ENCODE assay signal across 18 cellular contexts in the genomic region with DNA sequence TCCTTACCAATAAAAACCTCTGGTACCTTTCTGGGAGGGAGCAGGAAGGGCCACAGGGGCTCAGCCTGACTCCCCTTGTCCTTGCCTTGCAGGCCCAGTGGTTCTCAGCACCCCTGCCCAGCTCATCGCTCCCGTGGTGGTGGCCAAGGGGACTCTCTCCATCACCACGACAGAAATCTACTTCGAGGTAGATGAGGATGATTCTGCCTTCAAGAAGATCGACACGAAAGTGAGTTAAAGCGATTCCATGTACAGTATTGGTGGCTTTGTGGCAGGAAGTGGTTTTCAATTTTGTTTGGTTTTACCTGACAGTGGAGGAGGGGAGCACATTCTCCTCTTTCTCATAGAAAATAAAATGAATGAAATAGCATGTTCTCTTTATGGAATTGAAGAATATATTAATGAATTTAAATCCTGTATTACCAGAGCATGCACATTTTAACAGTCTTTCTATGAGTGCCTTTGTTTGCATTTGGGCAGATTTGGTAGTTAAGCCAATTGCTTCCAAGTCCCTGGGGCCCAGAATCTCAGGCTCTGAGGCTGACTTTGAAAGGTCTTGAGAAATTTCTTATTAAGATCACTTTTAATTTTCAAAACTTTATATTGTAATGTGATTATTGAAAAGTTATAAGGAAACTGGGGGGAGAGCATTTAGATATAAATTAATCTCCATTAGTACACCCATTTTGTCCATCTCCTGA. TPM values are rescaled to one million over a fixed set of nuclear protein-coding genes. Genes with fewer than 3 reads are reported as not detected.
A peak's percentile ranks its signal among the peaks of the same experiment; 100 is the strongest.
DNase-seq lines count a peak whose midpoint lies in the region; ATAC-seq and TF ChIP-seq lines count a peak whose summit lies in the region.
"Had no signal": no experiment of that assay in that cellular context is flagged by ENCODE, and none has a peak within 500 bp of the region (broad histone marks: within the 10 kb centered on the region; RNA-seq: fewer than 3 reads in every experiment).

No MANE protein-coding gene starts in this region.

- H3K9me3 ChIP-seq in iPS-20b (ENCODE audit: insufficient read depth, low read depth, low read length) (no peaks in the 10 kb centered on the region), smooth muscle cell (replicated peaks; ENCODE audit: low read depth) (no peaks in the 10 kb centered on the region)
- H3K9me3 ChIP-seq: adrenal gland, testis had no signal

- CTCF ChIA-PET in activated CD4-positive, alpha-beta T cell treated with anti-CD3 and anti-CD28 coated beads for 36 hours (lab: Charles Lee) = no interaction called here
- CTCF ChIA-PET in WTC11 (lab: Charles Lee) = no interaction called here

- peak; percentile 8 for DNase-seq in activated CD4-positive, alpha-beta T cell treated with anti-CD3 and anti-CD28 coated beads for 36 hours
- DNase-seq in activated CD4-positive, alpha-beta T cell treated with anti-CD3 and anti-CD28 coated beads, Interleukin-2, amount 50 U/mL, for 4 hours = no peak
- DNase-seq in WTC11 (ENCODE audit: low spot score) = no peak
- no peak for DNase-seq in smooth muscle cell (lab: John Stamatoyannopoulos, UW; ENCODE audit: unreplicated experiment)
- no peak for DNase-seq in COLO829 (ENCODE audit: low spot score)
- DNase-seq: 8988T; adrenal gland; COR-L47; foreskin keratinocyte; naive thymus-derived CD8-positive, alpha-beta T cell; testis had no signal

- intact Hi-C loops in activated CD4-positive, alpha-beta T cell treated with anti-CD3 and anti-CD28 coated beads for 36 hours (cut with DNase I, micrococcal nuclease) = loop anchor here in 1 of 2 experiments (5.0 kb wide), 1 partner anchor 530 kb away; a partner anchor contains a TSS

- no peak overlapping the region for H3K4me3 Mint-ChIP-seq in activated CD4-positive, alpha-beta T cell treated with anti-CD3 and anti-CD28 coated beads for 36 hours
- H3K4me3 Mint-ChIP-seq in WTC11 = peak overlapping the region; percentile 80

- no peak overlapping the region for H2AFZ ChIP-seq in smooth muscle cell (ENCODE audit: low read depth)

- peaks cover 82% of the 10 kb centered on the region for H3K27me3 ChIP-seq in iPS-20b (ENCODE audit: insufficient read depth, low read length)
- peaks cover 93% of the 10 kb centered on the region for H3K27me3 ChIP-seq in smooth muscle cell (ENCODE audit: low read depth)
- H3K27me3 ChIP-seq: adrenal gland, testis had no signal

- TF ChIP-seq CTCF in WTC11 (IDR thresholded peaks at IDR 0.05) (no peak), smooth muscle cell (IDR thresholded peaks at IDR 0.05; ENCODE audit: borderline replicate concordance, insufficient read depth, poor library complexity, severe bottlenecking) (no peak)

- peaks cover 26% of the 10 kb centered on the region; the same call in 1 of the 2 replicates for H3K4me1 ChIP-seq in iPS-20b (ENCODE audit: insufficient read depth, low read length)
- H3K4me1 ChIP-seq in smooth muscle cell (ENCODE audit: low read depth) = peaks cover 40% of the 10 kb centered on the region
- H3K4me1 ChIP-seq: adrenal gland, foreskin keratinocyte, testis had no signal

- peak overlapping the region; percentile 88; the same call in 1 of the 2 replicates for H3K4me3 ChIP-seq in iPS-20b (ENCODE audit: low read length)
- H3K4me3 ChIP-seq in smooth muscle cell = peak overlapping the region; percentile 51
- H3K4me3 ChIP-seq: adrenal gland, K562, testis had no signal

- H3K9ac ChIP-seq in iPS-20b (ENCODE audit: low read depth, low read length) (no peak overlapping the region), smooth muscle cell (ENCODE audit: low read depth) (no peak overlapping the region)

- no peak overlapping the region for H3K27ac Mint-ChIP-seq in activated CD4-positive, alpha-beta T cell treated with anti-CD3 and anti-CD28 coated beads for 36 hours
- H3K27ac Mint-ChIP-seq in WTC11 = no peak overlapping the region
- H3K27ac Mint-ChIP-seq: naive thymus-derived CD8-positive, alpha-beta T cell had no signal

- H3K36me3 ChIP-seq in iPS-20b (ENCODE audit: insufficient read depth, low read depth, low read length) (no peaks in the 10 kb centered on the region), smooth muscle cell (ENCODE audit: low read depth) (no peaks in the 10 kb centered on the region)
- H3K36me3 ChIP-seq: adrenal gland had no signal

- peaks cover 5% of the 10 kb centered on the region for H3K9me3 Mint-ChIP-seq in activated CD4-positive, alpha-beta T cell treated with anti-CD3 and anti-CD28 coated beads for 36 hours (ENCODE audit: low read depth)
- H3K9me3 Mint-ChIP-seq in WTC11 = no peaks in the 10 kb centered on the region

- H4K20me1 ChIP-seq in smooth muscle cell (ENCODE audit: low read depth) = peaks cover 72% of the 10 kb centered on the region

- no peak overlapping the region for H3K4me2 ChIP-seq in smooth muscle cell

- WGBS in smooth muscle cell (ENCODE audit: low lambda C conversion rate) = 13% methylated on average over 7 of the region's 7 CpGs

- POLR2A ChIA-PET in activated CD4-positive, alpha-beta T cell treated with anti-CD3 and anti-CD28 coated beads for 36 hours (lab: Charles Lee) = no interaction called here
- POLR2A ChIA-PET in WTC11 (lab: Charles Lee) = no interaction called here

- ATAC-seq in activated CD4-positive, alpha-beta T cell treated with anti-CD3 and anti-CD28 coated beads for 36 hours = no peak
- ATAC-seq in WTC11 = no peak
- ATAC-seq in HG03571 (IDR thresholded peaks at IDR 0.05; ENCODE audit: unreplicated experiment) = no peak
- no peak for ATAC-seq in HG03045 (IDR thresholded peaks at IDR 0.05; ENCODE audit: unreplicated experiment)
- ATAC-seq: foreskin keratinocyte; K562; naive thymus-derived CD8-positive, alpha-beta T cell; Right ventricle myocardium inferior had no signal

- peaks cover 73% of the 10 kb centered on the region for H3K27me3 Mint-ChIP-seq in activated CD4-positive, alpha-beta T cell treated with anti-CD3 and anti-CD28 coated beads for 36 hours
- peaks cover 88% of the 10 kb centered on the region for H3K27me3 Mint-ChIP-seq in WTC11 (ENCODE audit: low read depth)

- H3K27ac ChIP-seq in iPS-20b (ENCODE audit: low read length) (no peak overlapping the region), smooth muscle cell (ENCODE audit: low read depth) (no peak overlapping the region)
- H3K27ac ChIP-seq: foreskin keratinocyte, testis had no signal

- peaks cover 4% of the 10 kb centered on the region for H3K36me3 Mint-ChIP-seq in activated CD4-positive, alpha-beta T cell treated with anti-CD3 and anti-CD28 coated beads for 36 hours (ENCODE audit: low read depth)
- H3K36me3 Mint-ChIP-seq in WTC11 = no peaks in the 10 kb centered on the region

- H3K4me1 Mint-ChIP-seq in activated CD4-positive, alpha-beta T cell treated with anti-CD3 and anti-CD28 coated beads for 36 hours = peaks cover 28% of the 10 kb centered on the region
- peaks cover 53% of the 10 kb centered on the region for H3K4me1 Mint-ChIP-seq in WTC11

- no peaks in the 10 kb centered on the region for H3K79me2 ChIP-seq in smooth muscle cell (ENCODE audit: low read depth)

- H3F3A ChIP-seq in smooth muscle cell (ENCODE audit: low read depth) = no peaks in the 10 kb centered on the region

TF ChIP-seq in WTC11, 78 proteins besides CTCF, POLR2A, EP300 and RAD21 (continues in another document):
- TF ChIP-seq ZBTB21 (CRISPR knock-in tag; IDR thresholded peaks at IDR 0.05; ENCODE audit: borderline replicate concordance) (no peak), TCF7 (CRISPR knock-in tag; IDR thresholded peaks at IDR 0.05; ENCODE audit: low read depth) (no peak), ETV6 (CRISPR knock-in tag; IDR thresholded peaks at IDR 0.05) (no peak), KAT7 (CRISPR knock-in tag; IDR thresholded peaks at IDR 0.05; ENCODE audit: borderline replicate concordance) (no peak)
- TF ChIP-seq, protein P1, sequence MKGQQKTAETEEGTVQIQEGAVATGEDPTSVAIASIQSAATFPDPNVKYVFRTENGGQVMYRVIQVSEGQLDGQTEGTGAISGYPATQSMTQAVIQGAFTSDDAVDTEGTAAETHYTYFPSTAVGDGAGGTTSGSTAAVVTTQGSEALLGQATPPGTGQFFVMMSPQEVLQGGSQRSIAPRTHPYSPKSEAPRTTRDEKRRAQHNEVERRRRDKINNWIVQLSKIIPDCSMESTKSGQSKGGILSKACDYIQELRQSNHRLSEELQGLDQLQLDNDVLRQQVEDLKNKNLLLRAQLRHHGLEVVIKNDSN (CRISPR knock-in tag; IDR thresholded peaks at IDR 0.05) = no peak
- TF ChIP-seq, protein P2, sequence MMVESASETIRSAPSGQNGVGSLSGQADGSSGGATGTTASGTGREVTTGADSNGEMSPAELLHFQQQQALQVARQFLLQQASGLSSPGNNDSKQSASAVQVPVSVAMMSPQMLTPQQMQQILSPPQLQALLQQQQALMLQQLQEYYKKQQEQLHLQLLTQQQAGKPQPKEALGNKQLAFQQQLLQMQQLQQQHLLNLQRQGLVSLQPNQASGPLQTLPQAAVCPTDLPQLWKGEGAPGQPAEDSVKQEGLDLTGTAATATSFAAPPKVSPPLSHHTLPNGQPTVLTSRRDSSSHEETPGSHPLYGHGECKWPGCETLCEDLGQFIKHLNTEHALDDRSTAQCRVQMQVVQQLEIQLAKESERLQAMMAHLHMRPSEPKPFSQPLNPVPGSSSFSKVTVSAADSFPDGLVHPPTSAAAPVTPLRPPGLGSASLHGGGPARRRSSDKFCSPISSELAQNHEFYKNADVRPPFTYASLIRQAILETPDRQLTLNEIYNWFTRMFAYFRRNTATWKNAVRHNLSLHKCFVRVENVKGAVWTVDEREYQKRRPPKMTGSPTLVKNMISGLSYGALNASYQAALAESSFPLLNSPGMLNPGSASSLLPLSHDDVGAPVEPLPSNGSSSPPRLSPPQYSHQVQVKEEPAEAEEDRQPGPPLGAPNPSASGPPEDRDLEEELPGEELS (CRISPR knock-in tag; IDR thresholded peaks at IDR 0.05) = no peak

RNA-seq across cellular contexts. Expression of a gene that starts 4.0 kb away (rescaled TPM):
- not detected for total RNA-seq in activated CD4-positive, alpha-beta T cell treated with anti-CD3 and anti-CD28 coated beads for 36 hours
- total RNA-seq in WTC11 (2021) (0.07 to 0.30 TPM (median 0.15 TPM) in 3 replicates), smooth muscle cell (0.09 TPM in 1 of 2 replicates, not detected in the other)
- 0.18 and 0.59 TPM in 2 replicates for polyA plus RNA-seq in smooth muscle cell
- total RNA-seq: dermis microvascular lymphatic vessel endothelial cell; foreskin keratinocyte; K562; kidney epithelial cell; naive thymus-derived CD8-positive, alpha-beta T cell; testis had no signal
- polyA plus RNA-seq: foreskin keratinocyte; K562; naive thymus-derived CD8-positive, alpha-beta T cell had no signal
